8 cellular contexts compared by ENCODE assay signal in genomic region chr7:56373314-56373713, GRCh38.
DNase-seq lines count a peak whose midpoint lies in the region; TF ChIP-seq lines count a peak whose summit lies in the region.
"Not testable (repeated sequence)": the region's sequence is repeated elsewhere in the genome, so short reads cannot be mapped to it uniquely, and the experiment has no call there.

No MANE protein-coding gene starts in this region.

- not testable (repeated sequence) for H3K27me3 ChIP-seq in thyroid gland

- H3K9me3 ChIP-seq in OCI-LY7 (ENCODE audit: low read length); thyroid gland: not testable (repeated sequence)

- 93% methylated on average over 18 of the region's 24 CpGs for WGBS in thyroid gland, 2 donors

- intact Hi-C loops in OCI-LY7 (cut with micrococcal nuclease; ENCODE audit: unreplicated experiment); posterior vena cava (cut with DNase I); thyroid gland (cut with DNase I): not testable (repeated sequence)

- H3K9me3 Mint-ChIP-seq in activated CD4-positive, alpha-beta memory T cell treated with anti-CD3 and anti-CD28 coated beads, Interleukin-2, amount 10 ng/mL, durations not matched to agents 7 days and 5 days; activated naive CD8-positive, alpha-beta T cell treated with anti-CD3 and anti-CD28 coated beads for 36 hours: not testable (repeated sequence)

- not testable (repeated sequence) for H3K4me2 ChIP-seq in OCI-LY7 (ENCODE audit: low read length)

- H3K4me3 ChIP-seq in OCI-LY7 (ENCODE audit: low read depth, low read length, poor library complexity, severe bottlenecking); epithelial cell of esophagus (ENCODE audit: low read length); thyroid gland (replicated peaks in 1 of 3): not testable (repeated sequence)

- peak; percentile 2 for DNase-seq in CMK (ENCODE audit: low read depth)
- DNase-seq in OCI-LY7 (ENCODE audit: low spot score) = peak; percentile 17
- DNase-seq in activated CD4-positive, alpha-beta memory T cell treated with anti-CD3 and anti-CD28 coated beads, Interleukin-2, amount 10 ng/mL, durations not matched to agents 7 days and 5 days = peak; percentile 55
- peak; percentile 40 for DNase-seq in activated naive CD8-positive, alpha-beta T cell treated with anti-CD3 and anti-CD28 coated beads for 36 hours
- peak; percentile 54 for DNase-seq in epithelial cell of esophagus (ENCODE audit: low read depth)
- peak; percentile 79 for DNase-seq in islet precursor cell
- DNase-seq in posterior vena cava (ENCODE audit: low spot score) = peak; percentile 99
- DNase-seq in thyroid gland = peak; percentile 56 to 66

- BruUV-seq in OCI-LY7 (replicated peaks; lab: Mats Ljungman, UMichigan) = not testable (repeated sequence)

- H3K27ac Mint-ChIP-seq in activated CD4-positive, alpha-beta memory T cell treated with anti-CD3 and anti-CD28 coated beads, Interleukin-2, amount 10 ng/mL, durations not matched to agents 7 days and 5 days; activated naive CD8-positive, alpha-beta T cell treated with anti-CD3 and anti-CD28 coated beads for 36 hours: not testable (repeated sequence)

- not testable (repeated sequence) for H2AFZ ChIP-seq in OCI-LY7 (ENCODE audit: low read length)

- H3K4me1 Mint-ChIP-seq in activated CD4-positive, alpha-beta memory T cell treated with anti-CD3 and anti-CD28 coated beads, Interleukin-2, amount 10 ng/mL, durations not matched to agents 7 days and 5 days; activated naive CD8-positive, alpha-beta T cell treated with anti-CD3 and anti-CD28 coated beads for 36 hours: not testable (repeated sequence)

- POLR2A ChIA-PET in OCI-LY7 (lab: Charles Lee); activated CD4-positive, alpha-beta memory T cell treated with anti-CD3 and anti-CD28 coated beads, Interleukin-2, amount 10 ng/mL, durations not matched to agents 7 days and 5 days (lab: Charles Lee): not testable (repeated sequence)

- H3K4me3 Mint-ChIP-seq in activated CD4-positive, alpha-beta memory T cell treated with anti-CD3 and anti-CD28 coated beads, Interleukin-2, amount 10 ng/mL, durations not matched to agents 7 days and 5 days; activated naive CD8-positive, alpha-beta T cell treated with anti-CD3 and anti-CD28 coated beads for 36 hours: not testable (repeated sequence)

- CTCF ChIA-PET in OCI-LY7 (lab: Charles Lee; ENCODE audit: unreplicated experiment); activated CD4-positive, alpha-beta memory T cell treated with anti-CD3 and anti-CD28 coated beads, Interleukin-2, amount 10 ng/mL, durations not matched to agents 7 days and 5 days (lab: Charles Lee): not testable (repeated sequence)

- not testable (repeated sequence) for H4K20me1 ChIP-seq in OCI-LY7 (ENCODE audit: insufficient read depth, low read length)

- H3K27ac ChIP-seq in OCI-LY7 (ENCODE audit: low read depth, low read length, poor library complexity, severe bottlenecking); thyroid gland: not testable (repeated sequence)

- not testable (repeated sequence) for H3K4me1 ChIP-seq in OCI-LY7 (ENCODE audit: insufficient read depth, low read length, poor library complexity, severe bottlenecking); thyroid gland

- not testable (repeated sequence) for TF ChIP-seq CTCF in OCI-LY7 (conservative IDR thresholded peaks at IDR 0.05; ENCODE audit: low read length); epithelial cell of esophagus (IDR thresholded peaks at IDR 0.05; ENCODE audit: insufficient read depth, low read depth, low read length, missing control alignments); thyroid gland (IDR thresholded peaks at IDR 0.05)

- not testable (repeated sequence) for H3K36me3 Mint-ChIP-seq in activated CD4-positive, alpha-beta memory T cell treated with anti-CD3 and anti-CD28 coated beads, Interleukin-2, amount 10 ng/mL, durations not matched to agents 7 days and 5 days (ENCODE audit: low read depth); activated naive CD8-positive, alpha-beta T cell treated with anti-CD3 and anti-CD28 coated beads for 36 hours

- H3K27me3 Mint-ChIP-seq in activated CD4-positive, alpha-beta memory T cell treated with anti-CD3 and anti-CD28 coated beads, Interleukin-2, amount 10 ng/mL, durations not matched to agents 7 days and 5 days; activated naive CD8-positive, alpha-beta T cell treated with anti-CD3 and anti-CD28 coated beads for 36 hours: not testable (repeated sequence)

- not testable (repeated sequence) for TF ChIP-seq POLR2A in thyroid gland (IDR thresholded peaks at IDR 0.05)

- not testable (repeated sequence) for H3K36me3 ChIP-seq in OCI-LY7 (ENCODE audit: insufficient read depth, low read length); thyroid gland

- not testable (repeated sequence) for H3K79me2 ChIP-seq in OCI-LY7 (ENCODE audit: insufficient read depth, low read depth, low read length)

- not testable (repeated sequence) for H3K9me2 ChIP-seq in OCI-LY7 (ENCODE audit: insufficient read depth, low read length)

Comparison
In these comparisons a context has a peak if more than half of its experiments do, and no peak if none do; other contexts are left out.
1. DNase-seq: peak in every context shown above with its lines; median percentile 99 in posterior vena cava; 79 in islet precursor cell; 61 in thyroid gland; 55 in activated CD4-positive, alpha-beta memory T cell treated with anti-CD3 and anti-CD28 coated beads, Interleukin-2, amount 10 ng/mL, durations not matched to agents 7 days and 5 days; 54 in epithelial cell of esophagus; 40 in activated naive CD8-positive, alpha-beta T cell treated with anti-CD3 and anti-CD28 coated beads for 36 hours; 17 in OCI-LY7; 2 in CMK.